ENCODE assay signal across 17 cellular contexts in genomic region chr11:116687458-116688201, GRCh38.
DNase-seq lines count a peak whose midpoint lies in the region; ATAC-seq lines count a peak whose summit lies in the region.
"Had no signal": no experiment of that assay in that cellular context is flagged by ENCODE, and none has a peak within 500 bp of the region (broad histone marks: within the 10 kb centered on the region; RNA-seq: fewer than 3 reads in every experiment).

No MANE protein-coding gene starts in this region.

- no peaks in the 10 kb centered on the region for H3K36me3 ChIP-seq in HUES6 (ENCODE audit: control insufficient read depth, insufficient read depth, low read length)
- H3K36me3 ChIP-seq: colonic mucosa, right lobe of liver had no signal

- peak overlapping the region; percentile 35 for H3K4me3 ChIP-seq in HUES6 (ENCODE audit: low read depth, low read length)
- H3K4me3 ChIP-seq: colonic mucosa, GM23248, right lobe of liver had no signal

- H3K36me3 Mint-ChIP-seq in T-helper 17 cell (ENCODE audit: low read depth) = peaks cover 3% of the 10 kb centered on the region

- H3K9me3 ChIP-seq in HUES6 (ENCODE audit: control insufficient read depth, insufficient read depth, low read depth, low read length) (no peaks in the 10 kb centered on the region), T-helper 17 cell (ENCODE audit: control insufficient read depth, low read length, poor library complexity, severe bottlenecking) (no peaks in the 10 kb centered on the region)
- H3K9me3 ChIP-seq: colonic mucosa, right lobe of liver had no signal

- H3K27me3 ChIP-seq in HUES6 (ENCODE audit: control insufficient read depth, insufficient read depth, low read length) = no peaks in the 10 kb centered on the region
- H3K27me3 ChIP-seq: colonic mucosa, right lobe of liver had no signal

- ATAC-seq in T-helper 17 cell (no peak), HG03442 (IDR thresholded peaks at IDR 0.05; ENCODE audit: unreplicated experiment) (no peak)
- ATAC-seq: esophagus mucosa had no signal

- peaks cover 38% of the 10 kb centered on the region for H3K27me3 Mint-ChIP-seq in T-helper 17 cell

- peak overlapping the region; percentile 26 for H3K27ac ChIP-seq in HUES6 (ENCODE audit: low read depth, low read length)
- H3K27ac ChIP-seq: colonic mucosa, GM23248, right lobe of liver had no signal

- peak overlapping the region; percentile 55 for H3K9ac ChIP-seq in HUES6 (ENCODE audit: low read length)
- H3K9ac ChIP-seq: GM23248 had no signal

- H3K4me3 Mint-ChIP-seq in T-helper 17 cell = no peak overlapping the region
- H3K4me3 Mint-ChIP-seq: CD4-positive, alpha-beta T cell; nephron had no signal

- H3K27ac Mint-ChIP-seq in T-helper 17 cell = peak overlapping the region; percentile 54
- H3K27ac Mint-ChIP-seq: CD4-positive, alpha-beta T cell had no signal

- peaks cover 6% of the 10 kb centered on the region for H3K4me1 Mint-ChIP-seq in T-helper 17 cell

- H3K4me1 ChIP-seq in HUES6 (ENCODE audit: control insufficient read depth, insufficient read depth, low read length) = peaks cover 21% of the 10 kb centered on the region
- H3K4me1 ChIP-seq: colonic mucosa, right lobe of liver had no signal

- DNase-seq in GM03348 (ENCODE audit: low spot score) = peak; percentile 4
- no peak for DNase-seq in T-helper 17 cell
- DNase-seq in mesenteric fat pad (ENCODE audit: low spot score) = peak; percentile 57
- DNase-seq in SIG-M5 treated with dmso at 0.1 percent for 504 hours (lab: John Stamatoyannopoulos, UW; ENCODE audit: unreplicated experiment) = no peak
- no peak for DNase-seq in 8988T
- DNase-seq: activated CD4-positive, alpha-beta T cell treated with anti-CD3 and anti-CD28 coated beads for 48 hours; CD4-positive, alpha-beta T cell; colonic mucosa; GM23248; Karpas-422; NCI-H187 treated with DMSO at 0.1 percent for 48 hours; right lobe of liver; stimulated activated naive CD4-positive, alpha-beta T cell treated with Interleukin-2 at 50 U/mL for 16 hours had no signal

Comparison
In these comparisons a context has a peak if more than half of its experiments do, and no peak if none do; other contexts are left out.
1. DNase-seq: peak in GM03348 (single experiment) and mesenteric fat pad (single experiment); none in T-helper 17 cell (0 of 3), SIG-M5 treated with dmso at 0.1 percent for 504 hours (single experiment) and 8988T (single experiment).